Comparison of ENCODE assay signal across 8 cellular contexts in the genomic region with DNA sequence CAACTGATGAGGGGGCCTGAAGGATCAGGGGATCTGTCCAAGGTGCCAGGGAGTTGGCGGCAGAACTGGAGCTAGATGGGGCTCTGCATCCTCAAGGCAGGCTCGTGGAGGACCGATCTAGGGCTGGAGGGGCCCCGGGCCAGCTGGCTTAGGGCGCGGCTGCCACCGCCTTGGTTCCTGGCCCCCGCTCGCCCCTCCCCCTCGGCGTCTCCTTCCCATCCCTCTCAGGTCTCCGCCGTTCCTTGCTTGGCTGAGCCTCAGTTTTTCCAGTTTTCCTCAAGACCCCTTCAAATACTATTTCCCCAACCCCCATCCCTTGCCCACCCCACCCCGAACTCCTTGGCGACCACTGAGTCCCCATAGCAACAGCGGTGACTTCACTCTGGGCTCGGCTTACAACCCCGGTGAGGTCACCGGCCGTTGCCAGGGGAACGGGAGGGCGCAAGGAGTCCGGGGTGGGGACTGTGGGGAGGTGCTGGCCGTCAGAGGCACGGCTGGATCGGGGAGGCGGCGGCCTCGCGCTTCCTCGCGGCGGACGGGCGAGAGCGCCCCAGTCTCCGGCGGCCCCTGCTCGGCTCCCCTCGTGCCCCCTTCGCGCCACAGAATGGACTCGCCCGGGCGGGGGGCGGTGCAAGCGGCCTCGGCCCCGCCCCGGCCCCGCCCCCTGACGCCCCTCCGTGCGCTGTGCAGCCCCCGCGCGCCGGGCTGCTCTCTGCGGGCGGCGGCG. TPM values are rescaled to one million over a fixed set of nuclear protein-coding genes. Genes with fewer than 3 reads are reported as not detected.
DNase-seq lines count a peak whose midpoint lies in the region; ATAC-seq and TF ChIP-seq lines count a peak whose summit lies in the region.

No MANE protein-coding gene starts in this region.

- H3K36me3 ChIP-seq in duodenal mucosa (ENCODE audit: control insufficient read depth in 1 of 2, insufficient read depth in 2 of 2, low read length in 2 of 2): no peaks in the 10 kb centered on the region
- H3K36me3 ChIP-seq in liver (ENCODE audit: control insufficient read depth in 4 of 4, insufficient read depth in 3 of 4, low read depth in 1 of 4, low read length in 3 of 4): peaks cover 0 to 3% (median 0%) of the 10 kb centered on the region in 4 donors

- POLR2A ChIA-PET in activated CD4-positive, alpha-beta memory T cell treated with anti-CD3 and anti-CD28 coated beads for 36 hours (lab: Charles Lee): no interaction called here

- H3K27me3 ChIP-seq in duodenal mucosa (ENCODE audit: control insufficient read depth in 1 of 2, insufficient read depth in 2 of 2, low read length in 2 of 2) (peaks cover 25 to 29% of the 10 kb centered on the region in 2 donors), liver (ENCODE audit: control insufficient read depth in 4 of 4, insufficient read depth in 4 of 4, low read length in 3 of 4) (no peaks in the 10 kb centered on the region)

- CTCF ChIA-PET in activated CD4-positive, alpha-beta memory T cell treated with anti-CD3 and anti-CD28 coated beads for 36 hours (lab: Charles Lee): no interaction called here

- H3K9me3 ChIP-seq in duodenal mucosa (ENCODE audit: control insufficient read depth in 1 of 2, low read length in 2 of 2): no peaks in the 10 kb centered on the region
- H3K9me3 ChIP-seq in liver (ENCODE audit: control insufficient read depth in 4 of 4, low read length in 3 of 4): no peaks in the 10 kb centered on the region

- no peaks in the 10 kb centered on the region for H3K36me3 Mint-ChIP-seq in activated CD4-positive, alpha-beta memory T cell treated with anti-CD3 and anti-CD28 coated beads for 36 hours

- TF ChIP-seq CTCF in liver (IDR thresholded peaks at IDR 0.05; ENCODE audit: low read depth, low read length, missing input control): no peak

- no peaks in the 10 kb centered on the region for H3K4me1 Mint-ChIP-seq in activated CD4-positive, alpha-beta memory T cell treated with anti-CD3 and anti-CD28 coated beads for 36 hours (ENCODE audit: low read depth)

- H3K4me3 ChIP-seq in duodenal mucosa (ENCODE audit: low read depth in 1 of 2, low read length in 2 of 2) (peak overlapping the region; percentile 36 to 58), liver (ENCODE audit: low read depth in 1 of 3, low read length in 3 of 3) (peak overlapping the region in 2 of 3 donors; percentile 12 to 55)

- H3K4me1 ChIP-seq in duodenal mucosa (ENCODE audit: control insufficient read depth in 1 of 2, insufficient read depth in 2 of 2, low read length in 2 of 2) (peaks cover 12 to 15% of the 10 kb centered on the region in 2 donors), liver (ENCODE audit: control insufficient read depth in 4 of 4, insufficient read depth in 4 of 4, low read length in 3 of 4) (peaks cover 7 to 24% (median 13%) of the 10 kb centered on the region in 4 donors)

- H3K4me3 Mint-ChIP-seq in activated CD4-positive, alpha-beta memory T cell treated with anti-CD3 and anti-CD28 coated beads for 36 hours: peak overlapping the region; percentile 37

- no peak overlapping the region for H3K27ac Mint-ChIP-seq in activated CD4-positive, alpha-beta memory T cell treated with anti-CD3 and anti-CD28 coated beads for 36 hours

- ATAC-seq in HG03045 (IDR thresholded peaks at IDR 0.05; ENCODE audit: unreplicated experiment): peak; percentile 49

- 4% methylated on average over 62 of the region's 62 CpGs for WGBS in liver

- DNase-seq in GM03348 (ENCODE audit: low spot score) (peak; percentile 95), NCI-H460 (ENCODE audit: extremely low read depth, low read depth) (peak; percentile 38), NCI-H1694 (lab: John Stamatoyannopoulos, UW) (no peak)
- peak; percentile 75 for DNase-seq in activated CD4-positive, alpha-beta memory T cell treated with anti-CD3 and anti-CD28 coated beads for 36 hours
- peak; percentile 33 for DNase-seq in stimulated activated CD4-positive, alpha-beta T cell treated with anti-CD3 and anti-CD28 coated beads, Interleukin-2, amount 100 ng/mL, for 4 hours (ENCODE audit: low read depth)

- H3K27ac ChIP-seq in duodenal mucosa (ENCODE audit: low read depth, low read length) (no peak overlapping the region), liver (ENCODE audit: low read depth in 1 of 2, low read length in 2 of 2) (no peak overlapping the region)

- no peak overlapping the region for H3K9ac ChIP-seq in duodenal mucosa (ENCODE audit: low read depth in 1 of 2, low read length in 2 of 2)
- H3K9ac ChIP-seq in liver (ENCODE audit: low read depth in 1 of 2, low read length in 2 of 2): no peak overlapping the region

- no peak for TF ChIP-seq RAD21 in liver (IDR thresholded peaks at IDR 0.05)

- H3K27me3 Mint-ChIP-seq in activated CD4-positive, alpha-beta memory T cell treated with anti-CD3 and anti-CD28 coated beads for 36 hours: peaks cover 18% of the 10 kb centered on the region

- H3K9me3 Mint-ChIP-seq in activated CD4-positive, alpha-beta memory T cell treated with anti-CD3 and anti-CD28 coated beads for 36 hours: no peaks in the 10 kb centered on the region

- intact Hi-C loops in activated CD4-positive, alpha-beta memory T cell treated with anti-CD3 and anti-CD28 coated beads for 36 hours (cut with micrococcal nuclease): no loop called here

TF ChIP-seq in liver, 16 proteins besides CTCF, POLR2A, EP300 and RAD21 (continues in another document):
- TF ChIP-seq YY1 (IDR thresholded peaks at IDR 0.05): no peak
- no peak for TF ChIP-seq HNF4A (conservative IDR thresholded peaks at IDR 0.05)
- TF ChIP-seq EGR1 (IDR thresholded peaks at IDR 0.05; ENCODE audit: low read depth in 2 of 2): no peak
- TF ChIP-seq, protein P1, sequence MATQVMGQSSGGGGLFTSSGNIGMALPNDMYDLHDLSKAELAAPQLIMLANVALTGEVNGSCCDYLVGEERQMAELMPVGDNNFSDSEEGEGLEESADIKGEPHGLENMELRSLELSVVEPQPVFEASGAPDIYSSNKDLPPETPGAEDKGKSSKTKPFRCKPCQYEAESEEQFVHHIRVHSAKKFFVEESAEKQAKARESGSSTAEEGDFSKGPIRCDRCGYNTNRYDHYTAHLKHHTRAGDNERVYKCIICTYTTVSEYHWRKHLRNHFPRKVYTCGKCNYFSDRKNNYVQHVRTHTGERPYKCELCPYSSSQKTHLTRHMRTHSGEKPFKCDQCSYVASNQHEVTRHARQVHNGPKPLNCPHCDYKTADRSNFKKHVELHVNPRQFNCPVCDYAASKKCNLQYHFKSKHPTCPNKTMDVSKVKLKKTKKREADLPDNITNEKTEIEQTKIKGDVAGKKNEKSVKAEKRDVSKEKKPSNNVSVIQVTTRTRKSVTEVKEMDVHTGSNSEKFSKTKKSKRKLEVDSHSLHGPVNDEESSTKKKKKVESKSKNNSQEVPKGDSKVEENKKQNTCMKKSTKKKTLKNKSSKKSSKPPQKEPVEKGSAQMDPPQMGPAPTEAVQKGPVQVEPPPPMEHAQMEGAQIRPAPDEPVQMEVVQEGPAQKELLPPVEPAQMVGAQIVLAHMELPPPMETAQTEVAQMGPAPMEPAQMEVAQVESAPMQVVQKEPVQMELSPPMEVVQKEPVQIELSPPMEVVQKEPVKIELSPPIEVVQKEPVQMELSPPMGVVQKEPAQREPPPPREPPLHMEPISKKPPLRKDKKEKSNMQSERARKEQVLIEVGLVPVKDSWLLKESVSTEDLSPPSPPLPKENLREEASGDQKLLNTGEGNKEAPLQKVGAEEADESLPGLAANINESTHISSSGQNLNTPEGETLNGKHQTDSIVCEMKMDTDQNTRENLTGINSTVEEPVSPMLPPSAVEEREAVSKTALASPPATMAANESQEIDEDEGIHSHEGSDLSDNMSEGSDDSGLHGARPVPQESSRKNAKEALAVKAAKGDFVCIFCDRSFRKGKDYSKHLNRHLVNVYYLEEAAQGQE (IDR thresholded peaks at IDR 0.05): peak; percentile 87

RNA-seq across cellular contexts. Expression of a gene that starts 7.5 kb away (rescaled TPM):
- total RNA-seq in NCI-H460 (2014; rRNA removed; shearing (Covaris generic)): 0.38 and 0.67 TPM in 2 replicates
- 0.35 and 0.84 TPM in 2 replicates for polyA plus RNA-seq in NCI-H460 (2014; cell fraction: nucleus; rRNA removed)
- total RNA-seq in activated CD4-positive, alpha-beta memory T cell treated with anti-CD3 and anti-CD28 coated beads for 36 hours: under 1 TPM; 0.73 to 0.88 TPM
- 1 to 10 TPM in 1 of 2 donors, under 1 TPM in 1; 0.75 to 2.1 TPM for total RNA-seq in liver
- under 1 TPM in 1 of 2 donors, not detected in 1; 0.18 TPM for polyA plus RNA-seq in liver

RNA-seq across cellular contexts. Expression of a gene that starts 14.2 kb away (rescaled TPM):
- 0.35 and 0.52 TPM in 2 replicates for total RNA-seq in NCI-H460 (2014; rRNA removed; shearing (Covaris generic))
- 0.31 and 1.0 TPM in 2 replicates for polyA plus RNA-seq in NCI-H460 (2014; cell fraction: nucleus; rRNA removed)
- under 1 TPM; 0.43 to 0.58 TPM for total RNA-seq in activated CD4-positive, alpha-beta memory T cell treated with anti-CD3 and anti-CD28 coated beads for 36 hours
- 1 to 10 TPM in 1 of 2 donors, under 1 TPM in 1; 0.89 to 1.8 TPM for total RNA-seq in liver
- polyA plus RNA-seq in liver: 1 to 10 TPM in 1 of 2 donors, under 1 TPM in 1; 0.78 to 2.7 TPM

RNA-seq across cellular contexts. Expression of a gene that starts 18.1 kb away (rescaled TPM):
- 17.0 and 20.8 TPM in 2 replicates for total RNA-seq in NCI-H460 (2014; rRNA removed; shearing (Covaris generic))
- polyA plus RNA-seq in NCI-H460 (2014; cell fraction: nucleus; rRNA removed): 54.1 and 60.1 TPM in 2 replicates
- total RNA-seq in activated CD4-positive, alpha-beta memory T cell treated with anti-CD3 and anti-CD28 coated beads for 36 hours: 10 to 100 TPM; 28.2 to 34.6 TPM
- total RNA-seq in liver: 10 to 100 TPM; 18.8 to 26.1 TPM
- 10 to 100 TPM; 33.5 to 41.2 TPM for polyA plus RNA-seq in liver

RNA-seq across cellular contexts. Expression of a gene that starts 22.8 kb away (rescaled TPM):
- 0.30 and 3.9 TPM in 2 replicates for total RNA-seq in NCI-H460 (2014; rRNA removed; shearing (Covaris generic))
- polyA plus RNA-seq in NCI-H460 (2014; cell fraction: nucleus; rRNA removed): 2.5 and 4.9 TPM in 2 replicates
- total RNA-seq in activated CD4-positive, alpha-beta memory T cell treated with anti-CD3 and anti-CD28 coated beads for 36 hours: 1 to 10 TPM; 1.1 to 1.6 TPM
- 1 to 10 TPM; 1.3 to 1.9 TPM for total RNA-seq in liver
- 1 to 10 TPM; 1.3 to 1.7 TPM for polyA plus RNA-seq in liver

RNA-seq across cellular contexts. Expression of a gene that starts 52.3 kb away (rescaled TPM):
- total RNA-seq in NCI-H460 (2014; rRNA removed; shearing (Covaris generic)): 2.5 and 2.8 TPM in 2 replicates
- 6.6 and 8.6 TPM in 2 replicates for polyA plus RNA-seq in NCI-H460 (2014; cell fraction: nucleus; rRNA removed)
- 10 to 100 TPM; 12.1 to 13.4 TPM for total RNA-seq in activated CD4-positive, alpha-beta memory T cell treated with anti-CD3 and anti-CD28 coated beads for 36 hours
- 10 to 100 TPM; 16.7 to 72.9 TPM for total RNA-seq in liver
- 10 to 100 TPM; 18.2 to 47.9 TPM for polyA plus RNA-seq in liver
